Comparison of ENCODE assay signal across 19 cellular contexts in genomic region chr4:80188457-80188800, GRCh38. TPM values are rescaled to one million over a fixed set of nuclear protein-coding genes. Genes with fewer than 3 reads are reported as not detected.
DNase-seq lines count a peak whose midpoint lies in the region; ATAC-seq and TF ChIP-seq lines count a peak whose summit lies in the region.
"Had no signal": no experiment of that assay in that cellular context is flagged by ENCODE, and none has a peak within 500 bp of the region (broad histone marks: within the 10 kb centered on the region; RNA-seq: fewer than 3 reads in every experiment).

No MANE protein-coding gene starts in this region.

- CTCF ChIA-PET in activated CD4-positive, alpha-beta T cell treated with anti-CD3 and anti-CD28 coated beads for 36 hours (lab: Charles Lee): interaction anchor here (1.5 to 10.3 kb wide), 2 partner anchors 12 to 16 kb away, joined by 7 to 105 read pairs; partner anchors contain the start of gene PRDM8

- H3K27ac ChIP-seq in neuronal stem cell (replicated peaks; ENCODE audit: low read length): no peak overlapping the region
- H3K27ac ChIP-seq: 22Rv1, A549, BLaER1, HL-60 had no signal

- H3K4ac ChIP-seq in neuronal stem cell (ENCODE audit: low read length): no peak overlapping the region

- DNase-seq in activated CD4-positive, alpha-beta T cell treated with anti-CD3 and anti-CD28 coated beads, Interleukin-2, amount 10 ng/mL, durations not matched to agents 24 days and 14 days: peak; percentile 38
- DNase-seq in activated CD4-positive, alpha-beta T cell treated with anti-CD3 and anti-CD28 coated beads for 36 hours: no peak
- DNase-seq in T-helper 17 cell: no peak
- DNase-seq in endothelial cell (ENCODE audit: low spot score): no peak
- DNase-seq in neuronal stem cell (ENCODE audit: low spot score): no peak
- DNase-seq in COLO829 (ENCODE audit: low spot score): no peak
- no peak for DNase-seq in NCI-H1092 treated with DMSO at 0.1 percent for 48 hours (lab: John Stamatoyannopoulos, UW)
- DNase-seq: Calu3; CD4-positive, alpha-beta memory T cell; DMS79 treated with DMSO at 0.1 percent for 48 hours; GF-D8 had no signal

- peak overlapping the region; percentile 39 for H3K18ac ChIP-seq in neuronal stem cell (ENCODE audit: low read length)

- peaks cover 38 to 98% (median 95%) of the 10 kb centered on the region in 3 experiments for H3K27me3 ChIP-seq in neuronal stem cell (ENCODE audit: control insufficient read depth in 3 of 3, insufficient read depth in 3 of 3, low read depth in 1 of 3, low read length in 3 of 3)
- H3K27me3 ChIP-seq: BLaER1 had no signal

- peak overlapping the region; percentile 15 for H2AK5ac ChIP-seq in neuronal stem cell (ENCODE audit: low read depth, low read length)

- H3K4me3 Mint-ChIP-seq in activated CD4-positive, alpha-beta T cell treated with anti-CD3 and anti-CD28 coated beads, Interleukin-2, amount 10 ng/mL, durations not matched to agents 24 days and 14 days: no peak overlapping the region
- H3K4me3 Mint-ChIP-seq in activated CD4-positive, alpha-beta T cell treated with anti-CD3 and anti-CD28 coated beads for 36 hours: no peak overlapping the region
- H3K4me3 Mint-ChIP-seq in T-helper 17 cell (no peak overlapping the region), endothelial cell (ENCODE audit: unreplicated experiment) (peak overlapping the region; percentile 21)
- H3K4me3 Mint-ChIP-seq: CD14-positive monocyte; CD4-positive, alpha-beta memory T cell had no signal

- H3K36me3 ChIP-seq in neuronal stem cell (replicated peaks in 1 of 2; ENCODE audit: control insufficient read depth in 2 of 2, insufficient read depth in 2 of 2, low read length in 2 of 2): no peaks in the 10 kb centered on the region
- H3K36me3 ChIP-seq: HAP-1 had no signal

- no peak overlapping the region for H4K91ac ChIP-seq in neuronal stem cell (ENCODE audit: low read depth, low read length, poor library complexity)

- H4K8ac ChIP-seq in neuronal stem cell (ENCODE audit: low read depth, low read length): no peak overlapping the region

- peaks cover 5% of the 10 kb centered on the region in 2 donors for H3K4me1 ChIP-seq in neuronal stem cell (ENCODE audit: control insufficient read depth in 2 of 2, insufficient read depth in 1 of 2, low read depth in 1 of 2, low read length in 2 of 2)
- H3K4me1 ChIP-seq: A549, HAP-1 had no signal

- H3K27me3 Mint-ChIP-seq in activated CD4-positive, alpha-beta T cell treated with anti-CD3 and anti-CD28 coated beads, Interleukin-2, amount 10 ng/mL, durations not matched to agents 24 days and 14 days: peaks cover 35% of the 10 kb centered on the region
- peaks cover 16% of the 10 kb centered on the region for H3K27me3 Mint-ChIP-seq in activated CD4-positive, alpha-beta T cell treated with anti-CD3 and anti-CD28 coated beads for 36 hours
- H3K27me3 Mint-ChIP-seq in T-helper 17 cell (no peaks in the 10 kb centered on the region), endothelial cell (ENCODE audit: unreplicated experiment) (peaks cover 56% of the 10 kb centered on the region)
- H3K27me3 Mint-ChIP-seq: CD4-positive, alpha-beta memory T cell had no signal

- no peak overlapping the region for H3K4me2 ChIP-seq in neuronal stem cell (ENCODE audit: insufficient read depth, low read length, poor library complexity, severe bottlenecking)
- H3K4me2 ChIP-seq: A549, BLaER1 had no signal

- H3K4me1 Mint-ChIP-seq in activated CD4-positive, alpha-beta T cell treated with anti-CD3 and anti-CD28 coated beads, Interleukin-2, amount 10 ng/mL, durations not matched to agents 24 days and 14 days: peaks cover 20% of the 10 kb centered on the region
- H3K4me1 Mint-ChIP-seq in activated CD4-positive, alpha-beta T cell treated with anti-CD3 and anti-CD28 coated beads for 36 hours: peaks cover 12% of the 10 kb centered on the region
- H3K4me1 Mint-ChIP-seq in T-helper 17 cell: peaks cover 20% of the 10 kb centered on the region
- H3K4me1 Mint-ChIP-seq in endothelial cell (ENCODE audit: unreplicated experiment): peaks cover 49% of the 10 kb centered on the region

- POLR2A ChIA-PET in activated CD4-positive, alpha-beta T cell treated with anti-CD3 and anti-CD28 coated beads for 36 hours (lab: Charles Lee): no interaction called here

- H3K9ac ChIP-seq in neuronal stem cell (ENCODE audit: low read depth, low read length, poor library complexity): no peak overlapping the region
- H3K9ac ChIP-seq: BLaER1 had no signal

- ATAC-seq in activated CD4-positive, alpha-beta T cell treated with anti-CD3 and anti-CD28 coated beads for 36 hours: no peak
- no peak for ATAC-seq in T-helper 17 cell
- ATAC-seq in HG02642 (IDR thresholded peaks at IDR 0.05; ENCODE audit: poor library complexity, unreplicated experiment): no peak
- ATAC-seq: A549 had no signal

- no peak overlapping the region for H2BK5ac ChIP-seq in neuronal stem cell (ENCODE audit: low read length)

- H2BK15ac ChIP-seq in neuronal stem cell (ENCODE audit: low read length): no peak overlapping the region

- H3K9me3 ChIP-seq in T-helper 17 cell (ENCODE audit: control insufficient read depth, low read length, poor library complexity, severe bottlenecking): no peaks in the 10 kb centered on the region
- H3K9me3 ChIP-seq in neuronal stem cell (replicated peaks in 1 of 2; ENCODE audit: control insufficient read depth in 2 of 2, insufficient read depth in 1 of 2, low read depth in 1 of 2, low read length in 2 of 2): peaks cover 2 to 8% of the 10 kb centered on the region in 2 donors
- H3K9me3 ChIP-seq: A549, HAP-1 had no signal

- peaks cover 15% of the 10 kb centered on the region for H3K36me3 Mint-ChIP-seq in activated CD4-positive, alpha-beta T cell treated with anti-CD3 and anti-CD28 coated beads, Interleukin-2, amount 10 ng/mL, durations not matched to agents 24 days and 14 days (ENCODE audit: low read depth)
- no peaks in the 10 kb centered on the region for H3K36me3 Mint-ChIP-seq in activated CD4-positive, alpha-beta T cell treated with anti-CD3 and anti-CD28 coated beads for 36 hours (ENCODE audit: low read depth)
- peaks cover 6% of the 10 kb centered on the region for H3K36me3 Mint-ChIP-seq in T-helper 17 cell (ENCODE audit: low read depth)
- H3K36me3 Mint-ChIP-seq in endothelial cell (ENCODE audit: low read depth, unreplicated experiment): peaks cover 33% of the 10 kb centered on the region

- peak overlapping the region; percentile 8 for H3K23ac ChIP-seq in neuronal stem cell (ENCODE audit: low read depth, low read length, poor library complexity)

- no peaks in the 10 kb centered on the region for H3K9me3 Mint-ChIP-seq in activated CD4-positive, alpha-beta T cell treated with anti-CD3 and anti-CD28 coated beads, Interleukin-2, amount 10 ng/mL, durations not matched to agents 24 days and 14 days
- H3K9me3 Mint-ChIP-seq in activated CD4-positive, alpha-beta T cell treated with anti-CD3 and anti-CD28 coated beads for 36 hours (ENCODE audit: low read depth): no peaks in the 10 kb centered on the region
- H3K9me3 Mint-ChIP-seq in endothelial cell (ENCODE audit: unreplicated experiment): no peaks in the 10 kb centered on the region
- H3K9me3 Mint-ChIP-seq: CD4-positive, alpha-beta memory T cell; IgD-negative memory B cell had no signal

- intact Hi-C loops in activated CD4-positive, alpha-beta T cell treated with anti-CD3 and anti-CD28 coated beads, Interleukin-2, amount 10 ng/mL, durations not matched to agents 24 days and 14 days (cut with micrococcal nuclease): loop anchor here (10.0 kb wide), 1 partner anchor 1414 kb away; the partner anchor contains the start of gene BMP2K
- intact Hi-C loops in activated CD4-positive, alpha-beta T cell treated with anti-CD3 and anti-CD28 coated beads for 36 hours (cut with DNase I, micrococcal nuclease): loop anchor here in 1 of 2 experiments (10.0 kb wide), 2 partner anchors 1306 to 1414 kb away; partner anchors contain the start of gene BMP2K

- H3K4me3 ChIP-seq in neuronal stem cell (ENCODE audit: low read length in 2 of 2): no peak overlapping the region
- H3K4me3 ChIP-seq: A549, BLaER1, HAP-1 had no signal

- no CpG with 5 or more reads among the region's 11 CpGs for WGBS in neuronal stem cell (ENCODE audit: extremely low coverage in 2 of 2, insufficient read length in 2 of 2, insufficient replicate concordance in 1 of 2), 2 donors

- H3K14ac ChIP-seq in neuronal stem cell (ENCODE audit: low read length): no peak overlapping the region

- no peak overlapping the region for H2BK120ac ChIP-seq in neuronal stem cell (ENCODE audit: low read depth, low read length)

- no peak overlapping the region for H2AFZ ChIP-seq in neuronal stem cell (ENCODE audit: low read length)

- no peak overlapping the region for H3K27ac Mint-ChIP-seq in activated CD4-positive, alpha-beta T cell treated with anti-CD3 and anti-CD28 coated beads, Interleukin-2, amount 10 ng/mL, durations not matched to agents 24 days and 14 days
- no peak overlapping the region for H3K27ac Mint-ChIP-seq in activated CD4-positive, alpha-beta T cell treated with anti-CD3 and anti-CD28 coated beads for 36 hours
- H3K27ac Mint-ChIP-seq in T-helper 17 cell: peak overlapping the region; percentile 32
- peak overlapping the region; percentile 13 for H3K27ac Mint-ChIP-seq in endothelial cell (ENCODE audit: unreplicated experiment)
- H3K27ac Mint-ChIP-seq: CD14-positive monocyte, IgD-negative memory B cell had no signal

- TF ChIP-seq CTCF in endothelial cell (IDR thresholded peaks at IDR 0.05; ENCODE audit: unreplicated experiment): no peak

- no peak overlapping the region for H2BK12ac ChIP-seq in neuronal stem cell (ENCODE audit: low read length)

- H3K79me1 ChIP-seq in neuronal stem cell (ENCODE audit: low read depth, low read length): no peaks in the 10 kb centered on the region

RNA-seq across cellular contexts. Expression of gene PRDM8, which starts 8.9 kb away (rescaled TPM):
- total RNA-seq in activated CD4-positive, alpha-beta T cell treated with anti-CD3 and anti-CD28 coated beads, Interleukin-2, amount 10 ng/mL, durations not matched to agents 24 days and 14 days: 3.6 and 4.6 TPM in 2 replicates
- total RNA-seq in activated CD4-positive, alpha-beta T cell treated with anti-CD3 and anti-CD28 coated beads for 36 hours: 1 to 10 TPM; 1.4 to 1.6 TPM
- total RNA-seq in T-helper 17 cell (10 to 100 TPM; 10.2 to 20.0 TPM), endothelial cell (ENCODE audit: unreplicated experiment) (30.5 TPM)
- polyA plus RNA-seq in neuronal stem cell (2013, experiment 1 of 2): 0.08 TPM
- 0.07 TPM for polyA plus RNA-seq in neuronal stem cell (2013, experiment 2 of 2)

Comparison
In these comparisons a context has a peak if more than half of its experiments do, and no peak if none do; other contexts are left out.
1. H3K27ac Mint-ChIP-seq: peak in T-helper 17 cell (single experiment) and endothelial cell (single experiment); none in activated CD4-positive, alpha-beta T cell treated with anti-CD3 and anti-CD28 coated beads, Interleukin-2, amount 10 ng/mL, durations not matched to agents 24 days and 14 days (single experiment) and activated CD4-positive, alpha-beta T cell treated with anti-CD3 and anti-CD28 coated beads for 36 hours (single experiment).